1 cellular context compared by ENCODE assay signal in genomic region chr5:132501629-132501956, GRCh38.
TF ChIP-seq lines count a peak whose summit lies in the region.

No MANE protein-coding gene starts in this region.

TF ChIP-seq in SK-N-SH treated with all-trans-retinoic acid at 6 μM for 48 hours, 23 proteins besides CTCF, POLR2A, EP300 and RAD21 (continued from another document):
- TF ChIP-seq SNAI2 (CRISPR knock-in tag; IDR thresholded peaks at IDR 0.05) (no peak), ESRRG (CRISPR knock-in tag; IDR thresholded peaks at IDR 0.05) (no peak)
